17 cellular contexts compared by ENCODE assay signal in genomic region chr16:2096853-2097620, GRCh38.
"Had no signal": no experiment of that assay in that cellular context is flagged by ENCODE, and none has a peak within 500 bp of the region (broad histone marks: within the 10 kb centered on the region; RNA-seq: fewer than 3 reads in every experiment).

No MANE protein-coding gene starts in this region.

- DNase-seq: activated CD4-positive, alpha-beta T cell treated with anti-CD3 and anti-CD28 coated beads for 48 hours; activated CD8-positive, alpha-beta memory T cell treated with anti-CD3 and anti-CD28 coated beads, Interleukin-2, amount 50 U/mL, for 4 hours; activated CD8-positive, alpha-beta T cell treated with anti-CD3 and anti-CD28 coated beads, Interleukin-2, amount 10 ng/mL, durations not matched to agents 7 days and 5 days; activated gamma-delta T cell; activated naive CD8-positive, alpha-beta T cell treated with anti-CD3 and anti-CD28 coated beads for 36 hours; activated T-cell treated with anti-CD3 and anti-CD28 coated beads, Interleukin-2, amount 50 U/mL, for 72 hours; islet precursor cell; left ventricle myocardium inferior; mesendoderm; occipital lobe; sigmoid colon; spleen; stomach; testis had no signal

- H3K27ac ChIP-seq: hepatocyte, left ventricle myocardium inferior, spleen, stomach, testis had no signal

- H3K27ac Mint-ChIP-seq: activated CD8-positive, alpha-beta T cell treated with anti-CD3 and anti-CD28 coated beads, Interleukin-2, amount 10 ng/mL, durations not matched to agents 7 days and 5 days; activated naive CD8-positive, alpha-beta T cell treated with anti-CD3 and anti-CD28 coated beads for 36 hours; activated T-cell treated with anti-CD3 and anti-CD28 coated beads, Interleukin-2, amount 50 U/mL, for 72 hours; nephron; progenitor cell of endocrine pancreas had no signal

- H3K4me1 ChIP-seq: left ventricle myocardium inferior, testis had no signal

- H3K4me3 Mint-ChIP-seq: activated CD8-positive, alpha-beta T cell treated with anti-CD3 and anti-CD28 coated beads, Interleukin-2, amount 10 ng/mL, durations not matched to agents 7 days and 5 days; activated naive CD8-positive, alpha-beta T cell treated with anti-CD3 and anti-CD28 coated beads for 36 hours; activated T-cell treated with anti-CD3 and anti-CD28 coated beads, Interleukin-2, amount 50 U/mL, for 72 hours; nephron had no signal

- H3K4me1 Mint-ChIP-seq: activated naive CD8-positive, alpha-beta T cell treated with anti-CD3 and anti-CD28 coated beads for 36 hours; nephron had no signal

- H3K4me3 ChIP-seq: hepatocyte, left ventricle myocardium inferior, sigmoid colon, spleen, stomach, testis had no signal

- H3K27me3 Mint-ChIP-seq: activated naive CD8-positive, alpha-beta T cell treated with anti-CD3 and anti-CD28 coated beads for 36 hours; progenitor cell of endocrine pancreas had no signal

- H3K9me3 ChIP-seq: left ventricle myocardium inferior, sigmoid colon, spleen, stomach, testis had no signal

- ATAC-seq: activated CD8-positive, alpha-beta T cell treated with anti-CD3 and anti-CD28 coated beads, Interleukin-2, amount 10 ng/mL, durations not matched to agents 7 days and 5 days; activated T-cell treated with anti-CD3 and anti-CD28 coated beads, Interleukin-2, amount 50 U/mL, for 72 hours had no signal

- H3K27me3 ChIP-seq: hepatocyte, sigmoid colon, spleen, stomach, testis had no signal

- H3K36me3 Mint-ChIP-seq: activated naive CD8-positive, alpha-beta T cell treated with anti-CD3 and anti-CD28 coated beads for 36 hours had no signal

- H3K9me3 Mint-ChIP-seq: activated naive CD8-positive, alpha-beta T cell treated with anti-CD3 and anti-CD28 coated beads for 36 hours; activated T-cell treated with anti-CD3 and anti-CD28 coated beads, Interleukin-2, amount 50 U/mL, for 72 hours; nephron had no signal
